ENCODE assay signal across 10 cellular contexts in the genomic region with DNA sequence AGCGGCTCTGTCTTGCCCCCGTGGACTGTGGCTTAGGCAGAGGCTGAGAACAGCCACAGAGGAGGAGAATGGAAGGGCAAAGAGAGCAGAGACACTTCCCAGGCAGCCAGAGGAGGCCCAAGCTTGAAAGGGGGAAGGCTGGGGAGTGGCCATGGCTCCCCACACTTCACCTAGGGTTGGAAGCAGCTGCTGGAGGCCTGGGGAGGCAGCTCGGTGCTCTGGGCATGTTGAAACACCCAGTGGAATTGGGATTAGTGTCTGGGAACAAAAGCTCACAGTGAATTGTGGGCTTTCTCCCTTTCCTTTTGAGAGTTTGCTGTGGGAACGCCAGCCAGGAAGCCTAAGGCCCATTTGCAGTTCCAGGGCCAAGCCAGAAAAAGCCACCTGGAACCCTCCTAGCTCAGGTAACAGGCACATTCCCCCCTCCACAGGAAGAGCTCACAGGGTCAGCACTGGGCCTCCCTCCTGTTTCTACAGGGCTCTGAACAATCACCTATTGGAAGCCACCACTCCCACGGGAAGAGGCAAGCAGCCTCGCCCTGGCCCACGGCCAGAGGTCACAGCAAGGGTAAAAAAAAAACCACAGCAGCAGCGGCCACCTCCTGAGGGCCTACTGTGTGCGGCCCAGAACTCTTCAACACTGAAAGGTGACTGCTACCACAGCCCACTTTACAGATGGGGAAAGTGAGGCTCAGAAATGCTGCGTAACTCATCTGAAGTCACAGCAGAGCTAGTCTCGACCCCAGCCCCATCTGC. TPM values are rescaled to one million over a fixed set of nuclear protein-coding genes. Genes with fewer than 3 reads are reported as not detected.
DNase-seq lines count a peak whose midpoint lies in the region; TF ChIP-seq lines count a peak whose summit lies in the region.
"Had no signal": no experiment of that assay in that cellular context is flagged by ENCODE, and none has a peak within 500 bp of the region (broad histone marks: within the 10 kb centered on the region; RNA-seq: fewer than 3 reads in every experiment).

No MANE protein-coding gene starts in this region.

- H3K79me2 ChIP-seq in H9 (ENCODE audit: insufficient read depth, low read length): peaks cover 8% of the 10 kb centered on the region; the same call in 1 of the 2 replicates
- H3K79me2 ChIP-seq in PC-9 (ENCODE audit: low read depth): peaks cover 96% of the 10 kb centered on the region

- H3K56ac ChIP-seq in H9 (ENCODE audit: insufficient read length, low read depth, low read length): no peak overlapping the region

- H2AK5ac ChIP-seq in H9 (ENCODE audit: insufficient read length, low read length): no peak overlapping the region

- peak overlapping the region; percentile 38 to 92 (median 90); a peak in 6 of 7 replicates for H3K27ac Mint-ChIP-seq in H9

- no peak overlapping the region for H2BK5ac ChIP-seq in H9 (ENCODE audit: insufficient read length, low read length)

- no peaks in the 10 kb centered on the region for H3K23me2 ChIP-seq in H9 (ENCODE audit: insufficient read length, low read depth, low read length, poor library complexity, severe bottlenecking)

- no peak overlapping the region for H2BK20ac ChIP-seq in H9 (ENCODE audit: low read depth, low read length, poor library complexity, severe bottlenecking)

- H3K27me3 Mint-ChIP-seq in H9 (ENCODE audit: low read depth): no peaks in the 10 kb centered on the region

- no peak overlapping the region for H3K4me3 ChIP-seq in PC-9
- H3K4me3 ChIP-seq in rectal smooth muscle tissue (ENCODE audit: low read length): no peak overlapping the region
- H3K4me3 ChIP-seq: right lobe of liver had no signal

- no peak overlapping the region for H4K91ac ChIP-seq in H9 (ENCODE audit: insufficient read length, low read depth, low read length)

- no peak overlapping the region for H2AFZ ChIP-seq in H9 (ENCODE audit: low read length)
- H2AFZ ChIP-seq in PC-9: no peak overlapping the region

- H3F3A ChIP-seq in PC-9 (ENCODE audit: insufficient read depth, low read depth): peaks cover 57% of the 10 kb centered on the region

- H3K79me1 ChIP-seq in H9 (ENCODE audit: insufficient read depth, low read depth, low read length, poor library complexity, severe bottlenecking): peaks cover 2% of the 10 kb centered on the region

- no peaks in the 10 kb centered on the region for H3K9me2 ChIP-seq in PC-9 (ENCODE audit: insufficient read depth)

- H3K27ac ChIP-seq in H9 (ENCODE audit: insufficient read length, low read depth, low read length) (no peak overlapping the region), PC-9 (peak overlapping the region; percentile 40), epithelial cell of prostate (peak overlapping the region; percentile 53), rectal smooth muscle tissue (ENCODE audit: low read depth, low read length) (peak overlapping the region; percentile 98)
- H3K27ac ChIP-seq: right lobe of liver had no signal

- H2BK120ac ChIP-seq in H9 (ENCODE audit: low read depth, low read length, poor library complexity, severe bottlenecking): no peak overlapping the region

- no peaks in the 10 kb centered on the region for H3K9me3 ChIP-seq in H9 (ENCODE audit: control insufficient read depth, low read depth, low read length)
- H3K9me3 ChIP-seq in PC-9 (ENCODE audit: insufficient read depth, low read depth): no peaks in the 10 kb centered on the region; the same call in 1 of the 2 replicates
- H3K9me3 ChIP-seq: right lobe of liver had no signal

- H3K4me2 ChIP-seq in H9 (ENCODE audit: insufficient read depth, insufficient read length, low read length): no peak overlapping the region
- peak overlapping the region; percentile 12 for H3K4me2 ChIP-seq in PC-9

- intact Hi-C loops in PC-9 (cut with micrococcal nuclease; ENCODE audit: unreplicated experiment): no loop called here

- H3K9me3 Mint-ChIP-seq in H9: no peaks in the 10 kb centered on the region

- peaks cover 0 to 9% (median 6%) of the 10 kb centered on the region in 3 experiments; a peak in 5 of 7 replicates for H3K36me3 Mint-ChIP-seq in H9 (ENCODE audit: insufficient read depth in 1 of 3, low read depth in 3 of 3)

- no peak overlapping the region for H3K18ac ChIP-seq in H9 (ENCODE audit: insufficient read length, low read depth, low read length)

- no peak overlapping the region for H2BK12ac ChIP-seq in H9 (ENCODE audit: insufficient read length, low read depth, low read length)

- H3K27me3 ChIP-seq in H9 (ENCODE audit: insufficient read depth, low read length) (no peaks in the 10 kb centered on the region), PC-9 (ENCODE audit: insufficient read depth, low read depth) (no peaks in the 10 kb centered on the region), rectal smooth muscle tissue (ENCODE audit: control insufficient read depth, insufficient read depth, low read length) (no peaks in the 10 kb centered on the region)
- H3K27me3 ChIP-seq: right lobe of liver had no signal

- H3K14ac ChIP-seq in H9 (ENCODE audit: insufficient read depth, low read length): no peak overlapping the region; the same call in 1 of the 2 replicates

- POLR2A ChIA-PET in PC-9 (lab: Charles Lee; ENCODE audit: unreplicated experiment): interaction anchor here (0.6 kb wide), 1 partner anchor 74 kb away, joined by 3 read pairs; no protein-coding TSS in a partner anchor

- H3K36me3 ChIP-seq in PC-9 (ENCODE audit: low read depth) (no peaks in the 10 kb centered on the region), rectal smooth muscle tissue (ENCODE audit: control insufficient read depth, insufficient read depth, low read length) (no peaks in the 10 kb centered on the region)
- H3K36me3 ChIP-seq: right lobe of liver had no signal

- no peak overlapping the region for H4K5ac ChIP-seq in H9 (ENCODE audit: insufficient read length, low read depth, low read length)

- DNase-seq in H9 (no peak), PC-9 (no peak), epithelial cell of prostate (ENCODE audit: low read depth, low spot score) (no peak), NCI-H1417 treated with DMSO at 0.1 percent for 48 hours (lab: John Stamatoyannopoulos, UW) (no peak), NCI-H1436 (lab: John Stamatoyannopoulos, UW) (no peak)
- no peak for DNase-seq in activated CD8-positive, alpha-beta memory T cell treated with anti-CD3 and anti-CD28 coated beads, Interleukin-2, amount 50 U/mL, for 48 hours
- no peak for DNase-seq in activated CD4-positive, alpha-beta T cell treated with anti-CD3 and anti-CD28 coated beads, Interleukin-2, amount 50 U/mL, for 4 hours
- DNase-seq: activated CD4-positive, alpha-beta T cell treated with anti-CD3 and anti-CD28 coated beads, Interleukin-2, amount 50 U/mL, for 48 hours had no signal

- 0 out of 2 replicates have a peak overlapping the region, but pooled peaks have one; percentile 5 for H2BK15ac ChIP-seq in H9 (ENCODE audit: low read depth, low read length)

- no peak for TF ChIP-seq CTCF in H9 (conservative IDR thresholded peaks at IDR 0.05)
- no peak for TF ChIP-seq CTCF in PC-9 (conservative IDR thresholded peaks at IDR 0.05)

- H3K9ac ChIP-seq in H9 (ENCODE audit: extremely low read depth, insufficient read length, low read length) (no peak overlapping the region), rectal smooth muscle tissue (ENCODE audit: low read length) (no peak overlapping the region)

- BruUV-seq in PC-9 (replicated peaks; lab: Mats Ljungman, UMichigan): no TSS peak

- no peaks in the 10 kb centered on the region for H4K20me1 ChIP-seq in H9 (ENCODE audit: control insufficient read depth, insufficient read depth, insufficient read length)
- H4K20me1 ChIP-seq in PC-9 (ENCODE audit: insufficient read depth): peaks cover 14% of the 10 kb centered on the region

- H3K4me1 ChIP-seq in H9 (ENCODE audit: insufficient read depth, low read length): peaks cover 3% of the 10 kb centered on the region; the same call in 1 of the 2 replicates
- peaks cover 82% of the 10 kb centered on the region for H3K4me1 ChIP-seq in PC-9 (replicated peaks; ENCODE audit: insufficient read depth)
- H3K4me1 ChIP-seq in rectal smooth muscle tissue (ENCODE audit: control insufficient read depth, insufficient read depth, low read length): peaks cover 46% of the 10 kb centered on the region

- H4K8ac ChIP-seq in H9 (replicated peaks; ENCODE audit: insufficient read length, low read depth, low read length): no peak overlapping the region

- no peak overlapping the region for H3T11ph ChIP-seq in H9 (ENCODE audit: low read length)

- WGBS in H9 (ENCODE audit: extremely low coverage, insufficient read length, low lambda C conversion rate): no CpG with 5 or more reads among the region's 11 CpGs

- H3K4me3 Mint-ChIP-seq in H9: no peak overlapping the region

- CTCF ChIA-PET in PC-9 (lab: Charles Lee): no interaction called here

- no peak overlapping the region for H3K4ac ChIP-seq in H9 (ENCODE audit: low read depth, low read length)

- no peak overlapping the region for H3K23ac ChIP-seq in H9 (ENCODE audit: insufficient read length, low read depth, low read length)

- H3K4me1 Mint-ChIP-seq in H9: peaks cover 47 to 55% of the 10 kb centered on the region in 2 experiments

RNA-seq across cellular contexts. Expression of a gene that starts 20.2 kb away (rescaled TPM):
- total RNA-seq in H9 (2021) (52.3 and 59.5 TPM in 2 replicates), PC-9 (2021) (176 and 208 TPM in 2 replicates)

RNA-seq across cellular contexts. Expression of a gene that starts 22.9 kb away (rescaled TPM):
- total RNA-seq in H9 (2021) (44.7 and 46.1 TPM in 2 replicates), PC-9 (2021) (65.5 and 79.4 TPM in 2 replicates)

RNA-seq across cellular contexts. Expression of a gene that starts 30.0 kb away (rescaled TPM):
- total RNA-seq in H9 (2021) (9.0 and 11.6 TPM in 2 replicates), PC-9 (2021) (21.9 and 22.5 TPM in 2 replicates)

RNA-seq across cellular contexts. Expression of a gene that starts 43.7 kb away (rescaled TPM):
- total RNA-seq in H9 (2021): 15.4 and 16.5 TPM in 2 replicates
- total RNA-seq in PC-9 (2021): 28.3 and 44.3 TPM in 2 replicates
